Comparison of ENCODE assay signal across 8 cellular contexts in the genomic region with DNA sequence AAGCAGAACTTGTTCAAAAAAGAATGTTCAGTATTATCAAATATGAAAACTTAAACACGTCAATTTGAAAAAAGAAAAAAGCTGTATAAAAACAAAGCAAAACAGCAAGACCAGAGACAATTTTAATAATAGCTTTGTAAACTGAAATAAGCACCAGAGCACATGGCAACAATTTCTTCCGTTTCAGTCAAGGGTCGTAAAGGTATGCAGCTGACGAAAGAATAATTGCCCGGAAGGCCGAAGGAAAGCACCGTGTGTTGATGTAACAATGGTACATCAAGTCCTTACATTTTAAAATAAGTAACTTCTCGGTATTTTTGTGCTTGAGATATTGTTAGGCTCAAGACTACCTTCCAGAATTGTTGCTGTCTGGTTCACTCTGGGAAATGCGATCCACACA. TPM values are rescaled to one million over a fixed set of nuclear protein-coding genes. Genes with fewer than 3 reads are reported as not detected.
DNase-seq lines count a peak whose midpoint lies in the region; ATAC-seq, FAIRE-seq and TF ChIP-seq lines count a peak whose summit lies in the region.

No MANE protein-coding gene starts in this region.

- peaks cover 44% of the 10 kb centered on the region for H3K4me1 ChIP-seq in BLaER1
- H3K4me1 ChIP-seq in small intestine (ENCODE audit: control insufficient read depth in 2 of 2, insufficient read depth in 1 of 2, low read depth in 1 of 2, low read length in 1 of 2) = peaks cover 0 to 2% of the 10 kb centered on the region in 2 donors

- no peak for TF ChIP-seq CTCF in glutamatergic neuron (IDR thresholded peaks at IDR 0.05; ENCODE audit: partially characterized antibody, unreplicated experiment)

- no peaks in the 10 kb centered on the region for H3K9me3 ChIP-seq in BLaER1
- H3K9me3 ChIP-seq in small intestine (ENCODE audit: control insufficient read depth, low read depth) = no peaks in the 10 kb centered on the region

- peak overlapping the region; percentile 92 for H3K4me2 ChIP-seq in BLaER1

- H3K9ac ChIP-seq in BLaER1 = peak overlapping the region; percentile 94

- H3K27ac Mint-ChIP-seq in activated CD4-positive, alpha-beta T cell treated with anti-CD3 and anti-CD28 coated beads, Interleukin-2, amount 10 ng/mL, durations not matched to agents 24 days and 14 days = peak overlapping the region; percentile 91
- H3K27ac Mint-ChIP-seq in glutamatergic neuron (ENCODE audit: unreplicated experiment) = peak overlapping the region; percentile 96

- intact Hi-C loops in activated CD4-positive, alpha-beta T cell treated with anti-CD3 and anti-CD28 coated beads, Interleukin-2, amount 10 ng/mL, durations not matched to agents 24 days and 14 days (cut with micrococcal nuclease) = loop anchor here (2.0 to 5.0 kb wide), 3 partner anchors 15 to 684 kb away; no protein-coding TSS in a partner anchor

- FAIRE-seq in small intestine (lab: Jason Lieb, UNC) = no peak

- peaks cover 25% of the 10 kb centered on the region; the same call in 1 of the 2 replicates for H3K36me3 ChIP-seq in BLaER1
- no peaks in the 10 kb centered on the region for H3K36me3 ChIP-seq in small intestine (ENCODE audit: control insufficient read depth in 2 of 2, insufficient read depth in 2 of 2, low read length in 2 of 2)

- peaks cover 48% of the 10 kb centered on the region for H3K4me1 Mint-ChIP-seq in activated CD4-positive, alpha-beta T cell treated with anti-CD3 and anti-CD28 coated beads, Interleukin-2, amount 10 ng/mL, durations not matched to agents 24 days and 14 days
- H3K4me1 Mint-ChIP-seq in glutamatergic neuron (ENCODE audit: low read depth, unreplicated experiment) = peaks cover 19% of the 10 kb centered on the region

- H4K20me1 ChIP-seq in BLaER1 = peaks cover 60% of the 10 kb centered on the region

- ATAC-seq in HG03280 (IDR thresholded peaks at IDR 0.05; ENCODE audit: unreplicated experiment) = peak; percentile 22

- H3K4me3 Mint-ChIP-seq in activated CD4-positive, alpha-beta T cell treated with anti-CD3 and anti-CD28 coated beads, Interleukin-2, amount 10 ng/mL, durations not matched to agents 24 days and 14 days = peak overlapping the region; percentile 91
- peak overlapping the region; percentile 90 for H3K4me3 Mint-ChIP-seq in glutamatergic neuron (ENCODE audit: unreplicated experiment)

- peaks cover 23% of the 10 kb centered on the region for H3K36me3 Mint-ChIP-seq in activated CD4-positive, alpha-beta T cell treated with anti-CD3 and anti-CD28 coated beads, Interleukin-2, amount 10 ng/mL, durations not matched to agents 24 days and 14 days (ENCODE audit: low read depth)
- no peaks in the 10 kb centered on the region for H3K36me3 Mint-ChIP-seq in glutamatergic neuron (ENCODE audit: unreplicated experiment)

- H3K9me3 Mint-ChIP-seq in activated CD4-positive, alpha-beta T cell treated with anti-CD3 and anti-CD28 coated beads, Interleukin-2, amount 10 ng/mL, durations not matched to agents 24 days and 14 days = no peaks in the 10 kb centered on the region
- peaks cover 11% of the 10 kb centered on the region for H3K9me3 Mint-ChIP-seq in glutamatergic neuron (ENCODE audit: unreplicated experiment)

- H3K4me3 ChIP-seq in BLaER1 (peak overlapping the region; percentile 97), small intestine (ENCODE audit: low read depth in 1 of 2, low read length in 2 of 2) (peak overlapping the region; percentile 90 to 99)

- DNase-seq in activated CD4-positive, alpha-beta T cell treated with anti-CD3 and anti-CD28 coated beads, Interleukin-2, amount 10 ng/mL, durations not matched to agents 24 days and 14 days = peak; percentile 70
- DNase-seq in glutamatergic neuron = no peak
- DNase-seq in small intestine = peak; percentile 45
- DNase-seq in COR-L47 (lab: John Stamatoyannopoulos, UW) = no peak
- DNase-seq in iPS-NIHi7 (ENCODE audit: extremely low spot score) = no peak
- no peak for DNase-seq in SK-N-DZ (ENCODE audit: low spot score)

- no peaks in the 10 kb centered on the region for H3K27me3 Mint-ChIP-seq in activated CD4-positive, alpha-beta T cell treated with anti-CD3 and anti-CD28 coated beads, Interleukin-2, amount 10 ng/mL, durations not matched to agents 24 days and 14 days
- H3K27me3 Mint-ChIP-seq in glutamatergic neuron (ENCODE audit: unreplicated experiment) = peaks cover 2% of the 10 kb centered on the region

- no peaks in the 10 kb centered on the region for H3K27me3 ChIP-seq in BLaER1
- H3K27me3 ChIP-seq in small intestine (ENCODE audit: control insufficient read depth in 2 of 2, insufficient read depth in 2 of 2, low read length in 2 of 2) = no peaks in the 10 kb centered on the region

- H3K27ac ChIP-seq in BLaER1 = peak overlapping the region; percentile 96
- H3K27ac ChIP-seq in small intestine (ENCODE audit: low read depth in 1 of 2, low read length in 1 of 2) = no peak overlapping the region

- 0 to 2% (median 0%) methylated on average over 9 of the region's 9 CpGs for WGBS in small intestine, 3 donors

RNA-seq across cellular contexts. Expression of gene PROSER1, which starts 1.7 kb away (rescaled TPM):
- total RNA-seq in activated CD4-positive, alpha-beta T cell treated with anti-CD3 and anti-CD28 coated beads, Interleukin-2, amount 10 ng/mL, durations not matched to agents 24 days and 14 days = 86.6 and 89.8 TPM in 2 replicates
- 63.7 TPM for total RNA-seq in glutamatergic neuron (ENCODE audit: unreplicated experiment)
- 10 to 100 TPM in 2 of 3 donors, 1 to 10 TPM in 1; 7.6 to 16.1 (median 13.8) TPM for polyA plus RNA-seq in small intestine
- polyA plus RNA-seq in SK-N-DZ (2014; cell fraction: cytosol; rRNA removed) = 22.7 and 23.5 TPM in 2 replicates
- 37.1 and 54.0 TPM in 2 replicates for polyA plus RNA-seq in SK-N-DZ (2014; cell fraction: nucleus; rRNA removed)

RNA-seq across cellular contexts. Expression of gene NHLRC3, which starts 2.0 kb away (rescaled TPM):
- 18.4 and 18.8 TPM in 2 replicates for total RNA-seq in activated CD4-positive, alpha-beta T cell treated with anti-CD3 and anti-CD28 coated beads, Interleukin-2, amount 10 ng/mL, durations not matched to agents 24 days and 14 days
- total RNA-seq in glutamatergic neuron (ENCODE audit: unreplicated experiment) = 16.2 TPM
- 1 to 10 TPM; 2.4 to 7.2 (median 5.4) TPM for polyA plus RNA-seq in small intestine
- 19.4 and 19.8 TPM in 2 replicates for polyA plus RNA-seq in SK-N-DZ (2014; cell fraction: cytosol; rRNA removed)
- 59.7 and 61.3 TPM in 2 replicates for polyA plus RNA-seq in SK-N-DZ (2014; cell fraction: nucleus; rRNA removed)

RNA-seq across cellular contexts. Expression of gene STOML3, which starts 45.6 kb away (rescaled TPM):
- not detected in 2 replicates for total RNA-seq in activated CD4-positive, alpha-beta T cell treated with anti-CD3 and anti-CD28 coated beads, Interleukin-2, amount 10 ng/mL, durations not matched to agents 24 days and 14 days
- total RNA-seq in glutamatergic neuron (ENCODE audit: unreplicated experiment) = not detected
- polyA plus RNA-seq in small intestine = not detected
- not detected in 2 replicates for polyA plus RNA-seq in SK-N-DZ (2014; cell fraction: cytosol; rRNA removed)
- not detected in 2 replicates for polyA plus RNA-seq in SK-N-DZ (2014; cell fraction: nucleus; rRNA removed)

Comparison
In these comparisons a context has a peak if more than half of its experiments do, and no peak if none do; other contexts are left out.
1. DNase-seq: peak in activated CD4-positive, alpha-beta T cell treated with anti-CD3 and anti-CD28 coated beads, Interleukin-2, amount 10 ng/mL, durations not matched to agents 24 days and 14 days (single experiment) and small intestine (single experiment); none in glutamatergic neuron (single experiment), COR-L47 (single experiment), iPS-NIHi7 (single experiment) and SK-N-DZ (single experiment).